9 cellular contexts compared by ENCODE assay signal in genomic region chr20:34311118-34312023, GRCh38. TPM values are rescaled to one million over a fixed set of nuclear protein-coding genes. Genes with fewer than 3 reads are reported as not detected.
DNase-seq lines count a peak whose midpoint lies in the region; ATAC-seq and TF ChIP-seq lines count a peak whose summit lies in the region.
"Had no signal": no experiment of that assay in that cellular context is flagged by ENCODE, and none has a peak within 500 bp of the region (broad histone marks: within the 10 kb centered on the region; RNA-seq: fewer than 3 reads in every experiment).

No MANE protein-coding gene starts in this region.

- DNase-seq in DMS153 (lab: John Stamatoyannopoulos, UW): peak; percentile 45
- DNase-seq in NCI-H2227 (lab: John Stamatoyannopoulos, UW; ENCODE audit: unreplicated experiment): peak; percentile 22
- DNase-seq in fibroblast of mammary gland (ENCODE audit: low read depth): peak; percentile 31
- no peak for DNase-seq in omental fat pad (ENCODE audit: low spot score)
- DNase-seq in COR-L47 (lab: John Stamatoyannopoulos, UW): no peak
- DNase-seq in occipital lobe (lab: John Stamatoyannopoulos, UW): no peak
- DNase-seq in activated naive CD4-positive, alpha-beta T cell (lab: John Stamatoyannopoulos, UW): no peak
- DNase-seq: left cardiac atrium had no signal

- TF ChIP-seq CTCF in fibroblast of mammary gland (conservative IDR thresholded peaks at IDR 0.05; ENCODE audit: control insufficient read depth, insufficient read depth, low read depth, low read length) (peak; percentile 16), omental fat pad (IDR thresholded peaks at IDR 0.05) (no peak)

- H3K4me3 ChIP-seq in fibroblast of mammary gland (ENCODE audit: control insufficient read depth, low read depth, low read length): peak overlapping the region; percentile 16

- peak; percentile 27 for ATAC-seq in omental fat pad (ENCODE audit: low FRiP score)
- ATAC-seq in HG03469 (IDR thresholded peaks at IDR 0.05; ENCODE audit: unreplicated experiment): no peak

RNA-seq across cellular contexts. Expression of gene AHCY, which starts 8.2 kb away (rescaled TPM):
- total RNA-seq in omental fat pad: 10 to 100 TPM; 61.9 to 83.1 (median 72.6) TPM
- total RNA-seq in occipital lobe: 42.9 TPM

RNA-seq across cellular contexts. Expression of gene ITCH, which starts 51.7 kb away (rescaled TPM):
- total RNA-seq in omental fat pad (10 to 100 TPM; 50.3 to 67.6 (median 55.2) TPM), occipital lobe (110 TPM)

Comparison
In these comparisons a context has a peak if more than half of its experiments do, and no peak if none do; other contexts are left out.
1. DNase-seq: peak in DMS153 (single experiment), NCI-H2227 (single experiment) and fibroblast of mammary gland (single experiment); none in omental fat pad (single experiment), COR-L47 (single experiment), occipital lobe (single experiment) and activated naive CD4-positive, alpha-beta T cell (0 of 4).